ENCODE assay signal across 8 cellular contexts in the genomic region with DNA sequence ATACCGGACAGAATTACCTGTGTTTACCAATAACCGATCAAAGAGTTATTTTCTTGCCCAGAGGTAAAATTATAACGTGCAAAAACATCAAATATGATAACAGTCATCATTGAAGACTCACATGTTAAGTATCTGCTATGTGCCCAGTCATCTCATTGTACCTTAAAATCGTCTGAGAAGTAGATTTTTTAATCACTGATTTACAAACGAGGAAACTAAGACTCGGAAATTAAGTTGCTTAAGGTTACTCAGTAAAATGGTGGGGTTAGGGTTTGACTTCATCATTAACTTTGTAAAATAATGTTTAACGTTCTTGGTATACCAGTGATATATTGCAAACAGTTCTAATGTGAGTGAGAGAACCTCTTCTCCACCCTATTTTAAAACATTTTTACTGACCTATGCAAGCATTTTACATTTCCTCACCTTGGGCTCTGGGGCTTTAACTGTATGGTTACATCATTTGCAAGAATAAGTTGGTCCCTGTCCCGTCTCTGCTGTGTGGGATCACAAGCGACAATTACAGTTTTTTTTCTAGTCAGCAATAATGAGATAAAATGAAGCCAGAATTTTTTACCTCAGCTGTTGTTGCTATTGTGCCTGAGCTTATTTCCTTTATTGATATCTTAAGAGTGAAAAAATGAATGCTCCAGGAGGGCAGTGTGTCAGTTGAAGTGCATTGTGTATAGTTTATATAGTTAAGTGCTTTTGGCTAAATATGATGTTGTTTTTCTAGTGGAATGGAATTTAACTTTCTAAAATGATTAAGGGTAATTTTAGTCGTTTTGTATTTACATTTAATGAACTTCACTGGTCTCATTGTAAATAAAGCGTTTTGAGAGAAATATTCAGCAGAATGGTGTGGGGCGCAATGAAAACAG. TPM values are rescaled to one million over a fixed set of nuclear protein-coding genes. Genes with fewer than 3 reads are reported as not detected.
DNase-seq lines count a peak whose midpoint lies in the region; ATAC-seq, FAIRE-seq and TF ChIP-seq lines count a peak whose summit lies in the region.

No MANE protein-coding gene starts in this region.

- TF ChIP-seq POLR2A in H1 (IDR thresholded peaks at IDR 0.05; ENCODE audit: control extremely low read depth in 1 of 2, low read depth in 2 of 2, low read length in 2 of 2), result no peak

- peak overlapping the region; percentile 39 for H3K27ac Mint-ChIP-seq in neural progenitor cell

- H3K27me3 ChIP-seq in OCI-LY3 (ENCODE audit: low read depth, low read length) (no peaks in the 10 kb centered on the region), H1 (replicated peaks in 1 of 4; ENCODE audit: control insufficient read depth in 3 of 4, extremely low read depth in 1 of 4, insufficient read depth in 3 of 4, low read length in 3 of 4) (no peaks in the 10 kb centered on the region), neural progenitor cell (no peaks in the 10 kb centered on the region)

- H3K9me3 ChIP-seq in OCI-LY3 (ENCODE audit: insufficient read depth, low read length) (no peaks in the 10 kb centered on the region), H1 (ENCODE audit: insufficient read depth in 2 of 2, low read depth in 1 of 2, low read length in 1 of 2) (no peaks in the 10 kb centered on the region), neural progenitor cell (ENCODE audit: low read depth) (no peaks in the 10 kb centered on the region)

- peak overlapping the region; percentile 91 for H3K27ac ChIP-seq in OCI-LY3 (ENCODE audit: low read length)
- H3K27ac ChIP-seq in H1 (ENCODE audit: low read depth, low read length), result no peak overlapping the region
- no peak overlapping the region for H3K27ac ChIP-seq in neural progenitor cell

- H3K36me3 ChIP-seq in OCI-LY3 (replicated peaks; ENCODE audit: low read depth, low read length), result peaks cover 2% of the 10 kb centered on the region
- H3K36me3 ChIP-seq in H1 (ENCODE audit: control insufficient read depth in 2 of 4, insufficient read depth in 4 of 4, low read length in 3 of 4), result no peaks in the 10 kb centered on the region
- no peaks in the 10 kb centered on the region for H3K36me3 ChIP-seq in neural progenitor cell

- H3K4me3 Mint-ChIP-seq in neural progenitor cell, result peak overlapping the region; percentile 100

- H3K14ac ChIP-seq in H1 (ENCODE audit: insufficient read length), result no peak overlapping the region

- no peaks in the 10 kb centered on the region for H4K20me1 ChIP-seq in OCI-LY3 (ENCODE audit: insufficient read depth, low read length)
- H4K20me1 ChIP-seq in H1 (replicated peaks in 1 of 2; ENCODE audit: control insufficient read depth in 1 of 2, insufficient read depth in 2 of 2, low read length in 2 of 2), result peaks cover 0 to 1% of the 10 kb centered on the region in 2 experiments
- peaks cover 16% of the 10 kb centered on the region for H4K20me1 ChIP-seq in neural progenitor cell (ENCODE audit: low read depth)

- H4K5ac ChIP-seq in H1 (ENCODE audit: insufficient read length, low read depth, low read length), result no peak overlapping the region

- TF ChIP-seq RAD21 in H1 (IDR thresholded peaks at IDR 0.05 in 1 of 2, conservative IDR thresholded peaks at IDR 0.05 in 1 of 2; ENCODE audit: low read depth in 2 of 2, low read length in 2 of 2), result no peak

- H3F3A ChIP-seq in neural progenitor cell (ENCODE audit: low read depth), result peaks cover 30% of the 10 kb centered on the region

- POLR2A ChIA-PET in H1 (lab: Charles Lee; ENCODE audit: partially characterized antibody), result interaction anchor here (0.5 to 0.6 kb wide), 2 partner anchors 65 to 96 kb away, joined by 3 read pairs; no protein-coding TSS in a partner anchor

- H3K23ac ChIP-seq in H1 (ENCODE audit: insufficient read length), result no peak overlapping the region

- peaks cover 14% of the 10 kb centered on the region for H3K36me3 Mint-ChIP-seq in neural progenitor cell

- peaks cover 6% of the 10 kb centered on the region; the same call in 1 of the 2 replicates for H3K23me2 ChIP-seq in H1 (ENCODE audit: low read depth, low read length)

- peaks cover 2% of the 10 kb centered on the region for H3K79me1 ChIP-seq in H1 (ENCODE audit: low read depth, low read length)

- H3K4me2 ChIP-seq in OCI-LY3 (ENCODE audit: low read length) (peak overlapping the region; percentile 78), H1 (ENCODE audit: insufficient read depth in 1 of 2, low read depth in 2 of 2, low read length in 2 of 2) (peak overlapping the region; percentile 55 to 90), neural progenitor cell (peak overlapping the region; percentile 91)

- peaks cover 75% of the 10 kb centered on the region for H3K79me2 ChIP-seq in OCI-LY3 (ENCODE audit: low read length)
- peaks cover 32 to 68% of the 10 kb centered on the region in 2 experiments for H3K79me2 ChIP-seq in H1 (ENCODE audit: control insufficient read depth in 1 of 2, insufficient read depth in 2 of 2, low read length in 2 of 2)
- H3K79me2 ChIP-seq in neural progenitor cell (ENCODE audit: low read depth), result peaks cover 75% of the 10 kb centered on the region

- FAIRE-seq in H1 (lab: Jason Lieb, UNC), result no peak

- no peak overlapping the region for H3K18ac ChIP-seq in H1 (ENCODE audit: extremely low read depth, low read length)

- no peak overlapping the region for H2BK5ac ChIP-seq in H1 (ENCODE audit: low read depth, low read length)

- peaks cover 19% of the 10 kb centered on the region for H3K4me1 ChIP-seq in OCI-LY3 (ENCODE audit: low read length)
- peaks cover 2 to 5% (median 4%) of the 10 kb centered on the region in 4 experiments; a peak in 5 of 7 replicates for H3K4me1 ChIP-seq in H1 (replicated peaks in 1 of 4; ENCODE audit: control insufficient read depth in 3 of 4, insufficient read depth in 4 of 4, low read length in 3 of 4)
- H3K4me1 ChIP-seq in neural progenitor cell, result peaks cover 18% of the 10 kb centered on the region

- CTCF ChIA-PET in H1 (lab: Charles Lee; ENCODE audit: partially characterized antibody), result interaction anchor here (1.5 kb wide), 1 partner anchor 111 kb away, joined by 3 read pairs; no protein-coding TSS in a partner anchor

- H2BK20ac ChIP-seq in H1 (ENCODE audit: low read length), result no peak overlapping the region

- TF ChIP-seq EP300 in H1 (IDR thresholded peaks at IDR 0.05; ENCODE audit: borderline replicate concordance in 1 of 2, low read depth in 2 of 2, low read length in 2 of 2), result no peak

- peaks cover 5% of the 10 kb centered on the region for H3K27me3 Mint-ChIP-seq in neural progenitor cell (ENCODE audit: insufficient read depth, low read depth)

- H2AK5ac ChIP-seq in H1 (ENCODE audit: low read depth, low read length), result no peak overlapping the region

- H3K56ac ChIP-seq in H1 (replicated peaks; ENCODE audit: insufficient read length, low read depth, low read length), result no peak overlapping the region

- no peak overlapping the region for H4K91ac ChIP-seq in H1 (replicated peaks; ENCODE audit: insufficient read length, low read length)

- H3K4me1 Mint-ChIP-seq in neural progenitor cell, result peaks cover 28% of the 10 kb centered on the region

- in situ Hi-C loops in GM13976 (cut with MboI; ENCODE audit: low sequenced_read_pairs, unreplicated experiment), result no loop called here

- H2BK120ac ChIP-seq in H1 (replicated peaks; ENCODE audit: low read depth, low read length), result no peak overlapping the region

- WGBS in H1 (ENCODE audit: extremely low coverage in 1 of 2, insufficient coverage in 1 of 2, insufficient read length in 1 of 2, insufficient replicate concordance in 2 of 2, low coverage in 1 of 2, low lambda C conversion rate in 2 of 2, missing lambda C conversion rate in 1 of 2), 2 experiments, result 44% methylated on average over 12 of the region's 12 CpGs; no CpG with 5 or more reads in 1 of the 2 experiments

- H3K4me3 ChIP-seq in OCI-LY3 (ENCODE audit: low read length), result peak overlapping the region; percentile 89
- H3K4me3 ChIP-seq in H1 (ENCODE audit: extremely low read depth in 1 of 4, insufficient read depth in 2 of 4, low read depth in 3 of 4, low read length in 4 of 4), result peak overlapping the region; percentile 73 to 96 (median 92)
- H3K4me3 ChIP-seq in neural progenitor cell, result peak overlapping the region; percentile 77

- no peak overlapping the region for H4K8ac ChIP-seq in H1 (ENCODE audit: extremely low read depth, insufficient read depth, low read length)

- H2BK15ac ChIP-seq in H1 (ENCODE audit: low read length), result no peak overlapping the region

- H2AFZ ChIP-seq in OCI-LY3 (ENCODE audit: low read depth, low read length) (no peak overlapping the region), H1 (ENCODE audit: low read length) (no peak overlapping the region), neural progenitor cell (replicated peaks) (no peak overlapping the region)

- no peak overlapping the region for H2BK12ac ChIP-seq in H1 (ENCODE audit: low read depth, low read length)

- peak; percentile 30 for DNase-seq in GM13976 (ENCODE audit: low spot score)
- DNase-seq in H1 (ENCODE audit: low read depth in 1 of 2, low spot score in 2 of 2), result no peak
- no peak for DNase-seq in neural progenitor cell (ENCODE audit: low spot score)
- no peak for DNase-seq in ureter (ENCODE audit: low spot score)
- DNase-seq in foreskin melanocyte, result no peak

- no peak for ATAC-seq in HG03045 (IDR thresholded peaks at IDR 0.05; ENCODE audit: unreplicated experiment)
- ATAC-seq in HG03442 (IDR thresholded peaks at IDR 0.05; ENCODE audit: unreplicated experiment), result no peak

- TF ChIP-seq CTCF in GM13976 (IDR thresholded peaks at IDR 0.05; ENCODE audit: borderline replicate concordance, control extremely low read depth, extremely low read depth, insufficient read depth, missing control alignments) (no peak), OCI-LY3 (IDR thresholded peaks at IDR 0.05; ENCODE audit: low read depth, low read length) (no peak), H1 (IDR thresholded peaks at IDR 0.05; ENCODE audit: control extremely low read depth in 1 of 3, insufficient read depth in 1 of 3, low read depth in 1 of 3, low read length in 3 of 3) (no peak), neural progenitor cell (IDR thresholded peaks at IDR 0.05) (no peak)

- H3K4ac ChIP-seq in H1 (replicated peaks; ENCODE audit: insufficient read length, low read depth, low read length), result no peak overlapping the region

- H3K9ac ChIP-seq in OCI-LY3 (ENCODE audit: low read length) (peak overlapping the region; percentile 94), H1 (replicated peaks in 1 of 4; ENCODE audit: extremely low read depth in 1 of 4, low read depth in 3 of 4, low read length in 3 of 4) (peak overlapping the region in 1 of 4 experiments; percentile 81; a peak in 3 of 7 replicates), neural progenitor cell (peak overlapping the region; percentile 65)

- H3K9me3 Mint-ChIP-seq in neural progenitor cell, result no peaks in the 10 kb centered on the region

RNA-seq across cellular contexts. Expression of a gene that starts 2.7 kb away (rescaled TPM):
- total RNA-seq in H1 (2021; fragmentation: NEBNext Ultra II Directional; extraction: Animal tissue kit (Norgen Biotek cat#: 25700)), result 30.2 and 32.4 TPM in 2 replicates
- polyA plus RNA-seq in H1 (2011; rRNA removed), result 14.4 and 14.6 TPM in 2 replicates
- polyA plus RNA-seq in H1 (2011; cell fraction: cytosol; rRNA removed), result 8.4 TPM
- polyA plus RNA-seq in H1 (2011; cell fraction: nucleus; rRNA removed), result 16.8 TPM
- polyA plus RNA-seq in H1 (2012, experiment 1 of 2), result 16.0 to 19.9 TPM (median 17.9 TPM) in 4 replicates
- polyA plus RNA-seq in H1 (2012, experiment 2 of 2), result 5.4 TPM
- polyA plus RNA-seq in H1 (2013, experiment 1 of 2), result 19.1 TPM
- 17.9 TPM for polyA plus RNA-seq in H1 (2013, experiment 2 of 2)
- polyA minus RNA-seq in H1 (2011; rRNA and poly(A)+ RNA removed), result 17.0 and 17.4 TPM in 2 replicates
- polyA minus RNA-seq in H1 (2011; cell fraction: cytosol; rRNA and poly(A)+ RNA removed), result 12.2 TPM
- 21.4 TPM for polyA minus RNA-seq in H1 (2011; cell fraction: nucleus; rRNA and poly(A)+ RNA removed)
- total RNA-seq in neural progenitor cell (ENCODE audit: low replicate concordance) (19.7 and 20.0 TPM in 2 replicates), ureter (44.7 TPM)

RNA-seq across cellular contexts. Expression of a gene that starts 45.3 kb away (rescaled TPM):
- 58.1 and 65.8 TPM in 2 replicates for total RNA-seq in H1 (2021; fragmentation: NEBNext Ultra II Directional; extraction: Animal tissue kit (Norgen Biotek cat#: 25700))
- polyA plus RNA-seq in H1 (2011; rRNA removed), result 15.1 and 17.9 TPM in 2 replicates
- polyA plus RNA-seq in H1 (2011; cell fraction: cytosol; rRNA removed), result 32.0 TPM
- polyA plus RNA-seq in H1 (2011; cell fraction: nucleus; rRNA removed), result 40.6 TPM
- polyA plus RNA-seq in H1 (2012, experiment 1 of 2), result 45.5 to 60.2 TPM (median 50.5 TPM) in 4 replicates
- 9.1 TPM for polyA plus RNA-seq in H1 (2012, experiment 2 of 2)
- polyA plus RNA-seq in H1 (2013, experiment 1 of 2), result 49.7 TPM
- 44.2 TPM for polyA plus RNA-seq in H1 (2013, experiment 2 of 2)
- polyA minus RNA-seq in H1 (2011; rRNA and poly(A)+ RNA removed), result 39.0 and 39.6 TPM in 2 replicates
- 21.8 TPM for polyA minus RNA-seq in H1 (2011; cell fraction: cytosol; rRNA and poly(A)+ RNA removed)
- 50.5 TPM for polyA minus RNA-seq in H1 (2011; cell fraction: nucleus; rRNA and poly(A)+ RNA removed)
- total RNA-seq in neural progenitor cell (ENCODE audit: low replicate concordance) (69.7 and 86.2 TPM in 2 replicates), ureter (112 TPM)
